19 cellular contexts compared by ENCODE assay signal in the genomic region with DNA sequence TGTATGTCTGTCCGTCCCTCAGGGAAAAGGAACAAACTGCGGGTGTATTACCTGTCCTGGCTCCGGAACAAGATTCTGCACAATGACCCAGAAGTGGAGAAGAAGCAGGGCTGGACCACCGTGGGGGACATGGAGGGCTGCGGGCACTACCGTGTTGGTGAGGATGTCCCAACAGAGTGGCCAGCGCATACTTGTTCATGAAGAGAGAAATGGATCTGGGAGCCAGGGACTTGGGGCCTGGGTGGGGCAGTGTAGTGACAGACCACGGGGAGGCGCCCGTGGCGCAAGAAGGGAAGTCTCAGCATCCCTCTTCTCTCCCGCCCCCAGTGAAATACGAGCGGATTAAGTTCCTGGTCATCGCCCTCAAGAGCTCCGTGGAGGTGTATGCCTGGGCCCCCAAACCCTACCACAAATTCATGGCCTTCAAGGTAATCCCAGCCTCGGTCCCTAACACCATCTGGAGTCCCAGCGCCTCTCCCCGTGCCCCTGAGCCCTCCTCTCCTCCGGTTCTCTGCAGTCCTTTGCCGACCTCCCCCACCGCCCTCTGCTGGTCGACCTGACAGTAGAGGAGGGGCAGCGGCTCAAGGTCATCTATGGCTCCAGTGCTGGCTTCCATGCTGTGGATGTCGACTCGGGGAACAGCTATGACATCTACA. TPM values are rescaled to one million over a fixed set of nuclear protein-coding genes. Genes with fewer than 3 reads are reported as not detected.
DNase-seq lines count a peak whose midpoint lies in the region; ATAC-seq and TF ChIP-seq lines count a peak whose summit lies in the region.
"Had no signal": no experiment of that assay in that cellular context is flagged by ENCODE, and none has a peak within 500 bp of the region (broad histone marks: within the 10 kb centered on the region; RNA-seq: fewer than 3 reads in every experiment).

No MANE protein-coding gene starts in this region.

- TF ChIP-seq EP300 in suprapubic skin (IDR thresholded peaks at IDR 0.05), result no peak

- in situ Hi-C loops in astrocyte of the spinal cord (cut with HindIII; ENCODE audit: low sequenced_read_pairs), result no loop called here

- H3K9me3 ChIP-seq in AG04450 (ENCODE audit: control insufficient read depth, insufficient read depth, low read length) (peaks cover 14% of the 10 kb centered on the region; the same call in 1 of the 2 replicates), H9 (ENCODE audit: control insufficient read depth, low read depth, low read length) (no peaks in the 10 kb centered on the region), right lobe of liver (no peaks in the 10 kb centered on the region), suprapubic skin (no peaks in the 10 kb centered on the region)
- H3K9me3 ChIP-seq: BLaER1 had no signal

- no peak for ATAC-seq in right lobe of liver

- no peak overlapping the region for H2AK5ac ChIP-seq in H9 (ENCODE audit: insufficient read length, low read length)

- no peak overlapping the region for H2BK5ac ChIP-seq in H9 (ENCODE audit: insufficient read length, low read length)

- no peak overlapping the region for H3K4me2 ChIP-seq in H9 (ENCODE audit: insufficient read depth, insufficient read length, low read length)
- H3K4me2 ChIP-seq: BLaER1 had no signal

- peaks cover 12% of the 10 kb centered on the region for H3K23me2 ChIP-seq in H9 (ENCODE audit: insufficient read length, low read depth, low read length, poor library complexity, severe bottlenecking)

- H3K27ac Mint-ChIP-seq in H9, result peak overlapping the region in 1 of 3 experiments; percentile 19; a peak in 2 of 7 replicates
- H3K27ac Mint-ChIP-seq: activated CD4-positive, alpha-beta memory T cell treated with anti-CD3 and anti-CD28 coated beads for 36 hours had no signal

- peaks cover 0 to 43% (median 7%) of the 10 kb centered on the region in 4 donors for H3K36me3 ChIP-seq in right lobe of liver
- peaks cover 65% of the 10 kb centered on the region for H3K36me3 ChIP-seq in suprapubic skin

- no peak overlapping the region for H2BK120ac ChIP-seq in H9 (ENCODE audit: low read depth, low read length, poor library complexity, severe bottlenecking)

- no peak overlapping the region for H3K14ac ChIP-seq in H9 (ENCODE audit: insufficient read depth, low read length)

- no peak overlapping the region for H3K9ac ChIP-seq in H9 (ENCODE audit: extremely low read depth, insufficient read length, low read length)
- H3K9ac ChIP-seq: BLaER1 had no signal

- H3K79me2 ChIP-seq in H9 (ENCODE audit: insufficient read depth, low read length), result no peaks in the 10 kb centered on the region

- H3K23ac ChIP-seq in H9 (ENCODE audit: insufficient read length, low read depth, low read length), result no peak overlapping the region

- no peak overlapping the region for H3K4ac ChIP-seq in H9 (ENCODE audit: low read depth, low read length)

- H3K27ac ChIP-seq in AG04450 (ENCODE audit: low read depth, low read length) (no peak overlapping the region), H9 (ENCODE audit: insufficient read length, low read depth, low read length) (no peak overlapping the region), right lobe of liver (no peak overlapping the region), suprapubic skin (no peak overlapping the region)
- H3K27ac ChIP-seq: BLaER1, cardiac muscle cell, epithelial cell of prostate had no signal

- intact Hi-C loops in right lobe of liver (cut with DNase I) (no loop called here), head of caudate nucleus (cut with DNase I) (no loop called here)

- H4K5ac ChIP-seq in H9 (ENCODE audit: insufficient read length, low read depth, low read length), result no peak overlapping the region

- no peaks in the 10 kb centered on the region for H3K9me3 Mint-ChIP-seq in H9
- H3K9me3 Mint-ChIP-seq: activated CD4-positive, alpha-beta memory T cell treated with anti-CD3 and anti-CD28 coated beads for 36 hours had no signal

- TF ChIP-seq POLR2A in right lobe of liver (IDR thresholded peaks at IDR 0.05) (no peak), suprapubic skin (IDR thresholded peaks at IDR 0.05) (no peak)

- no peak overlapping the region for H2BK12ac ChIP-seq in H9 (ENCODE audit: insufficient read length, low read depth, low read length)

- H3K27me3 ChIP-seq in AG04450 (ENCODE audit: control insufficient read depth, insufficient read depth, low read length) (no peaks in the 10 kb centered on the region), H9 (ENCODE audit: insufficient read depth, low read length) (no peaks in the 10 kb centered on the region), right lobe of liver (no peaks in the 10 kb centered on the region), suprapubic skin (no peaks in the 10 kb centered on the region)
- H3K27me3 ChIP-seq: cardiac muscle cell had no signal

- H3K4me3 Mint-ChIP-seq in H9, result peak overlapping the region in 1 of 2 experiments; percentile 18; a peak in 1 of 5 replicates
- H3K4me3 Mint-ChIP-seq: activated CD4-positive, alpha-beta memory T cell treated with anti-CD3 and anti-CD28 coated beads for 36 hours had no signal

- H3T11ph ChIP-seq in H9 (ENCODE audit: low read length), result no peak overlapping the region

- no peaks in the 10 kb centered on the region for H3K79me1 ChIP-seq in H9 (ENCODE audit: insufficient read depth, low read depth, low read length, poor library complexity, severe bottlenecking)

- no peaks in the 10 kb centered on the region for H3K4me1 ChIP-seq in H9 (ENCODE audit: insufficient read depth, low read length)
- H3K4me1 ChIP-seq in right lobe of liver, result peaks cover 0 to 25% (median 11%) of the 10 kb centered on the region in 4 donors
- peaks cover 28% of the 10 kb centered on the region for H3K4me1 ChIP-seq in suprapubic skin

- no peak for DNase-seq in AG04450 (ENCODE audit: low read depth, low spot score)
- peak; percentile 87 for DNase-seq in H9
- no peak for DNase-seq in astrocyte of the spinal cord (ENCODE audit: low read depth, low spot score)
- peak in 2 of 3 donors; percentile 49 to 57 for DNase-seq in right lobe of liver
- DNase-seq in stimulated activated CD8-positive, alpha-beta memory T cell treated with anti-CD3 and anti-CD28 coated beads, Interleukin-4, amount 100 ng/mL, for 48 hours, result no peak
- no peak for DNase-seq in suprapubic skin (ENCODE audit: low spot score in 2 of 2)
- DNase-seq in head of caudate nucleus, result no peak
- no peak for DNase-seq in H4 (ENCODE audit: low spot score)
- DNase-seq: activated CD4-positive, alpha-beta memory T cell treated with anti-CD3 and anti-CD28 coated beads for 36 hours; activated gamma-delta T cell treated with Interleukin-2 at 50 U/mL for 16 hours; HCEC 1CT; NCI-H1105 treated with DMSO at 0.1 percent for 48 hours; NCI-H446 treated with DMSO at 0.1 percent for 48 hours had no signal

- no CpG with 5 or more reads among the region's 26 CpGs for WGBS in H9 (ENCODE audit: extremely low coverage, insufficient read length, low lambda C conversion rate)
- 68% methylated on average over 9 of the region's 26 CpGs for WGBS in right lobe of liver (ENCODE audit: insufficient coverage, low coverage, low lambda C conversion rate, missing lambda C conversion rate)
- 78% methylated on average over 26 of the region's 26 CpGs for WGBS in suprapubic skin

- no peak overlapping the region for H2BK20ac ChIP-seq in H9 (ENCODE audit: low read depth, low read length, poor library complexity, severe bottlenecking)

- H4K8ac ChIP-seq in H9 (replicated peaks; ENCODE audit: insufficient read length, low read depth, low read length), result no peak overlapping the region

- POLR2A ChIA-PET in AG04450 (lab: Yijun Ruan, JAX), result interaction anchor here (0.6 kb wide), 1 partner anchor 71 kb away, joined by 4 read pairs; no protein-coding TSS in a partner anchor

- H3K36me3 Mint-ChIP-seq in H9 (ENCODE audit: insufficient read depth in 1 of 3, low read depth in 3 of 3), result peaks cover 8 to 46% (median 44%) of the 10 kb centered on the region in 3 experiments; a peak in 6 of 7 replicates

- no peak overlapping the region for H4K91ac ChIP-seq in H9 (ENCODE audit: insufficient read length, low read depth, low read length)

- H3K56ac ChIP-seq in H9 (ENCODE audit: insufficient read length, low read depth, low read length), result no peak overlapping the region

- no peaks in the 10 kb centered on the region for H3K27me3 Mint-ChIP-seq in H9 (ENCODE audit: low read depth)

- no peaks in the 10 kb centered on the region for H4K20me1 ChIP-seq in H9 (ENCODE audit: control insufficient read depth, insufficient read depth, insufficient read length)
- H4K20me1 ChIP-seq: BLaER1 had no signal

- peaks cover 4 to 19% of the 10 kb centered on the region in 2 experiments for H3K4me1 Mint-ChIP-seq in H9

- no peak overlapping the region for H2AFZ ChIP-seq in H9 (ENCODE audit: low read length)

- H3K4me3 ChIP-seq in AG04450 (ENCODE audit: low read depth, low read length) (no peak overlapping the region), astrocyte of the spinal cord (ENCODE audit: low read depth, low read length) (no peak overlapping the region), right lobe of liver (no peak overlapping the region), suprapubic skin (no peak overlapping the region)
- H3K4me3 ChIP-seq: BLaER1, cardiac muscle cell had no signal

- no peak overlapping the region for H3K18ac ChIP-seq in H9 (ENCODE audit: insufficient read length, low read depth, low read length)

- CTCF ChIA-PET in AG04450 (lab: Charles Lee), result interaction anchor here (0.6 kb wide), 1 partner anchor 175 kb away, joined by 3 read pairs; no protein-coding TSS in a partner anchor

- TF ChIP-seq CTCF in AG04450 (IDR thresholded peaks at IDR 0.05; ENCODE audit: low read depth, low read length) (peak; percentile 19), H9 (conservative IDR thresholded peaks at IDR 0.05) (peak; percentile 60), astrocyte of the spinal cord (IDR thresholded peaks at IDR 0.05; ENCODE audit: low read depth, low read length) (peak; percentile 12), right lobe of liver (IDR thresholded peaks at IDR 0.05) (no peak), suprapubic skin (IDR thresholded peaks at IDR 0.05) (peak in 1 of 2 donors; percentile 12)

- no peak overlapping the region for H2BK15ac ChIP-seq in H9 (ENCODE audit: low read depth, low read length)

RNA-seq across cellular contexts. Expression of a gene that starts 3.5 kb away (rescaled TPM):
- 1.0 TPM in 2 replicates for polyA plus RNA-seq in AG04450 (2011; rRNA removed)
- polyA minus RNA-seq in AG04450 (2011; rRNA and poly(A)+ RNA removed), result 0.87 and 1.1 TPM in 2 replicates
- total RNA-seq in H9 (2021), result 4.0 and 4.4 TPM in 2 replicates
- total RNA-seq in right lobe of liver, result 1 to 10 TPM; 1.6 to 4.0 (median 3.2) TPM
- 1 to 10 TPM; 3.7 to 9.8 (median 7.5) TPM for total RNA-seq in suprapubic skin
- 0.08 TPM in 1 of 2 replicates, not detected in the other for total RNA-seq in H4 (2014; rRNA removed; shearing (Covaris generic))

RNA-seq across cellular contexts. Expression of a gene that starts 7.1 kb away (rescaled TPM):
- polyA plus RNA-seq in AG04450 (2011; rRNA removed), result 0.07 and 0.19 TPM in 2 replicates
- 0.17 and 0.46 TPM in 2 replicates for polyA minus RNA-seq in AG04450 (2011; rRNA and poly(A)+ RNA removed)
- total RNA-seq in H9 (2021) (0.31 and 0.61 TPM in 2 replicates), right lobe of liver (1 to 10 TPM; 1.4 to 2.9 (median 2.0) TPM), suprapubic skin (1 to 10 TPM; 1.7 to 6.0 (median 2.4) TPM)
- total RNA-seq in H4 (2014; rRNA removed; shearing (Covaris generic)), result 0.04 and 0.14 TPM in 2 replicates

RNA-seq across cellular contexts. Expression of a gene that starts 36.3 kb away (rescaled TPM):
- not detected in 2 replicates for polyA plus RNA-seq in AG04450 (2011; rRNA removed)
- not detected in 2 replicates for polyA minus RNA-seq in AG04450 (2011; rRNA and poly(A)+ RNA removed)
- total RNA-seq in H9 (2021) (not detected in 2 replicates), right lobe of liver (under 1 TPM in 3 of 6 experiments, not detected in 3; 0.13 to 0.20 (median 0.15) TPM), suprapubic skin (not detected)
- total RNA-seq in H4 (2014; rRNA removed; shearing (Covaris generic)), result not detected in 2 replicates
- total RNA-seq: activated CD4-positive, alpha-beta memory T cell treated with anti-CD3 and anti-CD28 coated beads for 36 hours; cardiac muscle cell; posterior vena cava; T-helper 2 cell treated with Interferon-gamma antibody and Interleukin-4, amounts not matched to agents 100 ng/mL and 5 ng/mL, for 36 hours; urinary bladder had no signal

RNA-seq across cellular contexts. Expression of a gene that starts 44.0 kb away (rescaled TPM):
- polyA plus RNA-seq in AG04450 (2011; rRNA removed), result 44.7 and 50.0 TPM in 2 replicates
- polyA minus RNA-seq in AG04450 (2011; rRNA and poly(A)+ RNA removed), result 33.0 and 50.2 TPM in 2 replicates
- 74.9 and 80.6 TPM in 2 replicates for total RNA-seq in H9 (2021)
- total RNA-seq in right lobe of liver, result 10 to 100 TPM; 32.6 to 64.2 (median 41.0) TPM
- 10 to 100 TPM; 35.7 to 74.3 (median 41.6) TPM for total RNA-seq in suprapubic skin
- 64.1 and 70.8 TPM in 2 replicates for total RNA-seq in H4 (2014; rRNA removed; shearing (Covaris generic))

RNA-seq across cellular contexts. Expression of a gene that starts 44.3 kb away (rescaled TPM):
- 63.1 and 64.3 TPM in 2 replicates for polyA plus RNA-seq in AG04450 (2011; rRNA removed)
- 59.1 and 74.8 TPM in 2 replicates for polyA minus RNA-seq in AG04450 (2011; rRNA and poly(A)+ RNA removed)
- total RNA-seq in H9 (2021), result 134 and 135 TPM in 2 replicates
- total RNA-seq in right lobe of liver, result 10 to 100 TPM; 52.1 to 73.5 (median 57.5) TPM
- 100 to 1,000 TPM in 2 of 4 donors, 10 to 100 TPM in 2; 74.1 to 118 (median 99.4) TPM for total RNA-seq in suprapubic skin
- 15.1 and 17.3 TPM in 2 replicates for total RNA-seq in H4 (2014; rRNA removed; shearing (Covaris generic))

Comparison
In these comparisons a context has a peak if more than half of its experiments do, and no peak if none do; other contexts are left out.
1. DNase-seq: peak in H9 (single experiment) and right lobe of liver (2 of 3); none in AG04450 (single experiment), astrocyte of the spinal cord (single experiment), stimulated activated CD8-positive, alpha-beta memory T cell treated with anti-CD3 and anti-CD28 coated beads, Interleukin-4, amount 100 ng/mL, for 48 hours (single experiment), suprapubic skin (0 of 2), head of caudate nucleus (0 of 42) and H4 (single experiment).
2. CTCF ChIP-seq: peak in AG04450 (single experiment), H9 (single experiment) and astrocyte of the spinal cord (single experiment); none in right lobe of liver (0 of 4).